Comparison of ENCODE assay signal across 19 cellular contexts in genomic region chr9:14633148-14633547, GRCh38.
"Had no signal": no experiment of that assay in that cellular context is flagged by ENCODE, and none has a peak within 500 bp of the region (broad histone marks: within the 10 kb centered on the region; RNA-seq: fewer than 3 reads in every experiment).

No MANE protein-coding gene starts in this region.

- H3K27ac ChIP-seq: dorsolateral prefrontal cortex, heart right ventricle, spleen had no signal

- ATAC-seq: esophagus mucosa; heart right ventricle; naive thymus-derived CD4-positive, alpha-beta T cell; sciatic nerve; stimulated activated naive B cell treated with anti-CD40 and anti-IgM and Interleukin-4, amounts not matched to agents 10 μg/mL and 1 μg/mL and 100 μg/mL, for 72 hours; stimulated activated naive CD8-positive, alpha-beta T cell treated with anti-CD3 and anti-CD28 coated beads, Interleukin-15, amount 100 ng/mL, for 72 hours had no signal

- DNase-seq: cortex of kidney; effector CD8-positive, alpha-beta T cell; heart right ventricle; hypothalamus; naive thymus-derived CD4-positive, alpha-beta T cell; nephron progenitor cell; stimulated activated CD4-positive, alpha-beta T cell treated with anti-CD3 and anti-CD28 coated beads, Interleukin-15, amount 100 ng/mL, for 24 hours; stimulated activated CD4-positive, alpha-beta T cell treated with anti-CD3 and anti-CD28 coated beads, Interleukin-2, amount 100 ng/mL, for 24 hours; stimulated activated CD4-positive, alpha-beta T cell treated with anti-CD3 and anti-CD28 coated beads, Interleukin-4, amount 100 ng/mL, for 4 hours; stimulated activated naive B cell treated with anti-CD40 and anti-IgM and Interleukin-4, amounts not matched to agents 10 μg/mL and 1 μg/mL and 100 μg/mL, for 72 hours; stimulated activated naive CD8-positive, alpha-beta T cell treated with anti-CD3 and anti-CD28 coated beads, Interleukin-15, amount 100 ng/mL, for 72 hours; trophoblast cell had no signal

- H3K9me3 ChIP-seq: spleen had no signal

- H3K4me3 ChIP-seq: dorsolateral prefrontal cortex, heart right ventricle, spleen had no signal

- FAIRE-seq: endometrium, frontal cortex, urothelium cell line had no signal

- H3K27me3 ChIP-seq: dorsolateral prefrontal cortex, heart right ventricle, spleen had no signal

- H3K4me1 ChIP-seq: heart right ventricle, spleen had no signal
